Comparison of ENCODE assay signal across 9 cellular contexts in genomic region chr15:28321679-28322078, GRCh38. TPM values are rescaled to one million over a fixed set of nuclear protein-coding genes. Genes with fewer than 3 reads are reported as not detected.
DNase-seq lines count a peak whose midpoint lies in the region; ATAC-seq and TF ChIP-seq lines count a peak whose summit lies in the region.
"Not testable (repeated sequence)": the region's sequence is repeated elsewhere in the genome, so short reads cannot be mapped to it uniquely, and the experiment has no call there.
"Had no signal": no experiment of that assay in that cellular context is flagged by ENCODE, and none has a peak within 500 bp of the region (broad histone marks: within the 10 kb centered on the region; RNA-seq: fewer than 3 reads in every experiment).

No MANE protein-coding gene starts in this region.

- peak in 4 of 5 donors; percentile 6 to 20 (median 8) for DNase-seq in CD4-positive, alpha-beta memory T cell
- not testable (repeated sequence) for DNase-seq in Jurkat, Clone E6-1 (ENCODE audit: low read depth, low spot score); ovary; suprapubic skin (ENCODE audit: low spot score in 2 of 2)
- peak in 1 of 3 experiments; percentile 23 for DNase-seq in effector memory CD8-positive, alpha-beta T cell
- peak; percentile 14 to 24 (median 21) for DNase-seq in immature natural killer cell

- not testable (repeated sequence) for H3K9me3 Mint-ChIP-seq in CD4-positive, alpha-beta memory T cell; activated naive CD4-positive, alpha-beta T cell treated with anti-CD3 and anti-CD28 coated beads, Interleukin-2, amount 50 U/mL, for 24 hours; effector memory CD8-positive, alpha-beta T cell; immature natural killer cell

- WGBS in ovary, 3 donors: 0% methylated on average over 4 to 9 of the region's 34 CpGs
- 0% methylated on average over 2 of the region's 34 CpGs for WGBS in suprapubic skin

- not testable (repeated sequence) for TF ChIP-seq CTCF in WI38 (IDR thresholded peaks at IDR 0.05; ENCODE audit: low read depth, low read length); ovary (IDR thresholded peaks at IDR 0.05); suprapubic skin (IDR thresholded peaks at IDR 0.05)

- CTCF ChIA-PET in CD4-positive, alpha-beta memory T cell (lab: Charles Lee; ENCODE audit: partially characterized antibody): not testable (repeated sequence)

- not testable (repeated sequence) for H3K27ac ChIP-seq in CD4-positive, alpha-beta memory T cell (ENCODE audit: low read depth, low read length); ovary; suprapubic skin

- not testable (repeated sequence) for H3K27me3 ChIP-seq in CD4-positive, alpha-beta memory T cell (ENCODE audit: insufficient read depth, low read length); ovary; suprapubic skin

- POLR2A ChIA-PET in CD4-positive, alpha-beta memory T cell (lab: Charles Lee; ENCODE audit: partially characterized antibody): not testable (repeated sequence)

- H3K36me3 ChIP-seq in CD4-positive, alpha-beta memory T cell (ENCODE audit: insufficient read depth, low read length); ovary; suprapubic skin: not testable (repeated sequence)

- not testable (repeated sequence) for ATAC-seq in effector memory CD8-positive, alpha-beta T cell (replicated peaks)

- TF ChIP-seq POLR2A in ovary (IDR thresholded peaks at IDR 0.05); suprapubic skin (IDR thresholded peaks at IDR 0.05): not testable (repeated sequence)

- H3K4me1 ChIP-seq in CD4-positive, alpha-beta memory T cell (ENCODE audit: insufficient read depth, low read length); ovary (ENCODE audit: insufficient read depth); suprapubic skin: not testable (repeated sequence)

- TF ChIP-seq EP300 in ovary (IDR thresholded peaks at IDR 0.05); suprapubic skin (IDR thresholded peaks at IDR 0.05): not testable (repeated sequence)

- not testable (repeated sequence) for H3K4me1 Mint-ChIP-seq in CD4-positive, alpha-beta memory T cell; activated naive CD4-positive, alpha-beta T cell treated with anti-CD3 and anti-CD28 coated beads, Interleukin-2, amount 50 U/mL, for 24 hours
- H3K4me1 Mint-ChIP-seq in effector memory CD8-positive, alpha-beta T cell (ENCODE audit: low read depth in 2 of 2): peaks cover 6 to 12% of the 10 kb centered on the region in 2 donors
- H3K4me1 Mint-ChIP-seq in immature natural killer cell: peaks cover 4 to 26% of the 10 kb centered on the region in 2 donors

- peak overlapping the region; percentile 97 to 100 (median 98) for H3K4me3 Mint-ChIP-seq in CD4-positive, alpha-beta memory T cell
- peak overlapping the region; percentile 99 for H3K4me3 Mint-ChIP-seq in activated naive CD4-positive, alpha-beta T cell treated with anti-CD3 and anti-CD28 coated beads, Interleukin-2, amount 50 U/mL, for 24 hours
- H3K4me3 Mint-ChIP-seq in effector memory CD8-positive, alpha-beta T cell: peak overlapping the region; percentile 84 to 96
- H3K4me3 Mint-ChIP-seq in immature natural killer cell: peak overlapping the region; percentile 96 to 99 (median 98)

- H3K4me3 ChIP-seq in CD4-positive, alpha-beta memory T cell (ENCODE audit: low read length in 2 of 2): not testable (repeated sequence)
- H3K4me3 ChIP-seq in Jurkat, Clone E6-1 (ENCODE audit: low read length): peak overlapping the region; percentile 45
- peak overlapping the region; percentile 51 for H3K4me3 ChIP-seq in WI38 (ENCODE audit: low read depth, low read length)
- H3K4me3 ChIP-seq in ovary: peak overlapping the region; percentile 34
- H3K4me3 ChIP-seq in suprapubic skin: peak overlapping the region; percentile 34

- not testable (repeated sequence) for H3K9me3 ChIP-seq in CD4-positive, alpha-beta memory T cell (ENCODE audit: control insufficient read depth in 1 of 2, low read length in 2 of 2); ovary; suprapubic skin

- H3K36me3 Mint-ChIP-seq in CD4-positive, alpha-beta memory T cell: peaks cover 5 to 11% of the 10 kb centered on the region in 2 donors
- not testable (repeated sequence) for H3K36me3 Mint-ChIP-seq in activated naive CD4-positive, alpha-beta T cell treated with anti-CD3 and anti-CD28 coated beads, Interleukin-2, amount 50 U/mL, for 24 hours; effector memory CD8-positive, alpha-beta T cell (ENCODE audit: insufficient read depth); immature natural killer cell

- peak overlapping the region; percentile 71 to 97 (median 90) for H3K27ac Mint-ChIP-seq in CD4-positive, alpha-beta memory T cell
- peak overlapping the region; percentile 94 for H3K27ac Mint-ChIP-seq in activated naive CD4-positive, alpha-beta T cell treated with anti-CD3 and anti-CD28 coated beads, Interleukin-2, amount 50 U/mL, for 24 hours
- H3K27ac Mint-ChIP-seq in effector memory CD8-positive, alpha-beta T cell: peak overlapping the region; percentile 86 to 93
- H3K27ac Mint-ChIP-seq in immature natural killer cell: peak overlapping the region; percentile 78 to 94 (median 89)

- not testable (repeated sequence) for H3K27me3 Mint-ChIP-seq in CD4-positive, alpha-beta memory T cell; activated naive CD4-positive, alpha-beta T cell treated with anti-CD3 and anti-CD28 coated beads, Interleukin-2, amount 50 U/mL, for 24 hours; effector memory CD8-positive, alpha-beta T cell; immature natural killer cell (ENCODE audit: low read depth in 3 of 3)

- intact Hi-C loops in CD4-positive, alpha-beta memory T cell (cut with micrococcal nuclease); ovary (cut with DNase I): not testable (repeated sequence)

RNA-seq across cellular contexts. Expression of gene HERC2, which starts 0.3 kb away (rescaled TPM):
- 10 to 100 TPM; 48.5 to 55.1 TPM for total RNA-seq in CD4-positive, alpha-beta memory T cell
- polyA plus RNA-seq in CD4-positive, alpha-beta memory T cell: 1 to 10 TPM; 3.4 to 9.4 TPM
- 35.3 TPM for polyA plus RNA-seq in Jurkat, Clone E6-1 (2012; ENCODE audit: insufficient read depth, insufficient read length)
- polyA plus RNA-seq in immature natural killer cell (10 to 100 TPM in 1 of 3 donors, 1 to 10 TPM in 2; 4.8 to 13.9 (median 7.6) TPM), ovary (10 to 100 TPM; 48.2 to 48.3 TPM)
- total RNA-seq in ovary (10 to 100 TPM; 33.3 to 83.3 (median 58.1) TPM), suprapubic skin (100 to 1,000 TPM in 1 of 4 donors, 10 to 100 TPM in 3; 45.2 to 111 (median 73.8) TPM)

RNA-seq across cellular contexts. Expression of gene GOLGA6L24, which starts 36.2 kb away (rescaled TPM):
- total RNA-seq in CD4-positive, alpha-beta memory T cell: not detected
- not detected for polyA plus RNA-seq in CD4-positive, alpha-beta memory T cell
- polyA plus RNA-seq in Jurkat, Clone E6-1 (2012; ENCODE audit: insufficient read depth, insufficient read length): 0.52 TPM
- polyA plus RNA-seq in immature natural killer cell: not detected
- not detected for total RNA-seq in ovary
- polyA plus RNA-seq in ovary: not detected
- total RNA-seq in suprapubic skin: not detected
- total RNA-seq: foreskin keratinocyte had no signal
- polyA plus RNA-seq: foreskin keratinocyte had no signal

RNA-seq across cellular contexts. Expression of gene GOLGA8F, which starts 56.8 kb away (rescaled TPM):
- total RNA-seq in CD4-positive, alpha-beta memory T cell: not detected
- polyA plus RNA-seq in CD4-positive, alpha-beta memory T cell: not detected
- not detected for polyA plus RNA-seq in Jurkat, Clone E6-1 (2012; ENCODE audit: insufficient read depth, insufficient read length)
- polyA plus RNA-seq in immature natural killer cell (not detected), ovary (not detected)
- total RNA-seq in ovary (not detected), suprapubic skin (not detected)
- total RNA-seq: foreskin keratinocyte had no signal
- polyA plus RNA-seq: foreskin keratinocyte had no signal
